In the genomic region with DNA sequence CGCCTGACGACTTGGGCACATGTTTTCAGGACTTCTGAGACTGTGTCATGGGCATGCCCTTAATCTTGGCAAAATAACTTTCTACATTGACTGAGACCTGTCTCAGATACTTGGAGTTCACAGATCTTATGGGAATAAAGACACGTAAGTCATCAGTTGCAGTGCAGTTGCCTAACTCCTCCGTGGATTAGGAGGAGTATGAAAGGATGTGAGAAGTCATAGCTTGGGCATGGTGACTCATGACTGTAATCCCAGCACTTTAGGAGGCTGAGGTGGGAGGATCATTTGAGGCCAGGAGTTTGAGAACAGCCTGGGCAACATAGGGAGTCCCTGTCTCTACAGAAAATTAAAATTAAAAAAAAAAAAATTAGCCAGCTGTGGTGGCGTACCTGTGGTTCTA, we compare ENCODE assay signal across 15 cellular contexts.
"Had no signal": no experiment of that assay in that cellular context is flagged by ENCODE, and none has a peak within 500 bp of the region (broad histone marks: within the 10 kb centered on the region; RNA-seq: fewer than 3 reads in every experiment).

No MANE protein-coding gene starts in this region.

- DNase-seq: activated CD4-positive, alpha-beta T cell treated with anti-CD3 and anti-CD28 coated beads, Interleukin-2, amount 10 ng/mL, durations not matched to agents 7 days and 5 days; activated CD8-positive, alpha-beta memory T cell treated with anti-CD3 and anti-CD28 coated beads, Interleukin-2, amount 50 U/mL, for 4 hours; activated effector memory CD4-positive, alpha-beta T cell treated with anti-CD3 and anti-CD28 coated beads, Interleukin-2, amount 50 U/mL, for 16 hours; activated naive CD4-positive, alpha-beta T cell treated with anti-CD3 and anti-CD28 coated beads, Interleukin-2, amount 50 U/mL, for 16 hours; activated T-cell treated with anti-CD3 and anti-CD28 coated beads, Interleukin-2, amount 50 U/mL, for 48 hours; erythroblast; heart left ventricle; left ventricle myocardium inferior; occipital lobe; stimulated activated naive B cell treated with anti-CD40 and anti-IgM and Interleukin-4, amounts not matched to agents 10 μg/mL and 1 μg/mL and 100 μg/mL, for 72 hours; T-helper 9 cell had no signal

- H3K36me3 ChIP-seq: breast epithelium had no signal

- H3K4me1 ChIP-seq: breast epithelium, heart left ventricle, left ventricle myocardium inferior had no signal

- H3K27me3 ChIP-seq: breast epithelium, gastroesophageal sphincter, heart left ventricle had no signal

- H3K4me3 ChIP-seq: breast epithelium, coronary artery, gastroesophageal sphincter, heart left ventricle, left ventricle myocardium inferior had no signal

- H3K9me3 ChIP-seq: breast epithelium, gastroesophageal sphincter, heart left ventricle, left ventricle myocardium inferior had no signal

- H3K27ac ChIP-seq: breast epithelium, coronary artery, gastroesophageal sphincter, heart left ventricle, left ventricle myocardium inferior had no signal

- ATAC-seq: activated CD4-positive, CD25-positive, alpha-beta regulatory T cell treated with anti-CD3 and anti-CD28 coated beads, Interleukin-2, amount 50 U/mL, for 24 hours; gastroesophageal sphincter; heart left ventricle; stimulated activated naive B cell treated with anti-CD40 and anti-IgM and Interleukin-4, amounts not matched to agents 10 μg/mL and 1 μg/mL and 100 μg/mL, for 72 hours had no signal
